15 cellular contexts compared by ENCODE assay signal in the genomic region with DNA sequence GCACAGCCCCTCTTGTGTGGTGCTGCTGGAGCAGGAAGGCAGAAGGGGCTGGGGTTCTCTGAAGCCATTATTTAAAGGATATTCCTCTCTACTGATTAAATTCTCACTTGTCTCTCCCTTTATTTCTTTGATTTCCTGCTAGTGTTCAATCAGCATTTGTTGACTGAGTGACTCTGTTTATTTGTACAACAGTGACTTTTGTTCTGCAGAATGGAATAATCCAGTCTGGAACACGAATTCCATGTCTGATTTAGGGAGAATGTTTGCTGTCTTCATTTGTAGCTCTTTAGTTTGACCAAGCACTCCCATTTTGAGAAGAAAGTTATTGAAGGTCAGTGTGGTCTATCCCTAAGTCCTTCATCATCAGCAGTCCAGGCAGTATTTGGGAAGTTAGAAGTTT.
DNase-seq lines count a peak whose midpoint lies in the region; ATAC-seq lines count a peak whose summit lies in the region.
"Had no signal": no experiment of that assay in that cellular context is flagged by ENCODE, and none has a peak within 500 bp of the region (broad histone marks: within the 10 kb centered on the region; RNA-seq: fewer than 3 reads in every experiment).

No MANE protein-coding gene starts in this region.

- peak; percentile 73 for ATAC-seq in left lobe of liver
- ATAC-seq in stimulated activated memory B cell treated with anti-CD40 and anti-IgM and Interleukin-4, amounts not matched to agents 10 μg/mL and 1 μg/mL and 100 μg/mL, for 72 hours: no peak
- ATAC-seq in activated naive CD4-positive, alpha-beta T cell treated with anti-CD3 and anti-CD28 coated beads, Interleukin-2, amount 50 U/mL, for 72 hours: no peak
- ATAC-seq: K562 had no signal

- peaks cover 49% of the 10 kb centered on the region for H3K36me3 Mint-ChIP-seq in stimulated activated memory B cell treated with anti-CD40 and anti-IgM and Interleukin-4, amounts not matched to agents 10 μg/mL and 1 μg/mL and 100 μg/mL, for 72 hours
- no peaks in the 10 kb centered on the region for H3K36me3 Mint-ChIP-seq in activated naive CD4-positive, alpha-beta T cell treated with anti-CD3 and anti-CD28 coated beads, Interleukin-2, amount 50 U/mL, for 72 hours

- DNase-seq in NCI-H2029 (lab: John Stamatoyannopoulos, UW) (peak; percentile 28), NCI-H2029 treated with DMSO at 0.1 percent for 48 hours (lab: John Stamatoyannopoulos, UW) (no peak), NCI-H774 (lab: John Stamatoyannopoulos, UW) (peak; percentile 57), left lobe of liver (ENCODE audit: low spot score) (no peak), NCI-H510A treated with DMSO at 0.1 percent for 48 hours (lab: John Stamatoyannopoulos, UW) (no peak), amygdala (lab: John Stamatoyannopoulos, UW) (no peak)
- DNase-seq in activated naive CD4-positive, alpha-beta T cell treated with anti-CD3 and anti-CD28 coated beads, Interleukin-2, amount 50 U/mL, for 72 hours (ENCODE audit: low spot score in 2 of 2): no peak
- DNase-seq: C1 segment of cervical spinal cord, DMS 273 treated with DMSO at 0.1 percent for 48 hours, NCI-H1436 treated with DMSO at 0.1 percent for 48 hours, NCI-H2107, NCI-H226, RPMI8226 had no signal

- peaks cover 3% of the 10 kb centered on the region for H3K9me3 Mint-ChIP-seq in stimulated activated memory B cell treated with anti-CD40 and anti-IgM and Interleukin-4, amounts not matched to agents 10 μg/mL and 1 μg/mL and 100 μg/mL, for 72 hours
- peaks cover 4 to 5% of the 10 kb centered on the region in 2 donors for H3K9me3 Mint-ChIP-seq in activated naive CD4-positive, alpha-beta T cell treated with anti-CD3 and anti-CD28 coated beads, Interleukin-2, amount 50 U/mL, for 72 hours

- H3K4me1 Mint-ChIP-seq in stimulated activated memory B cell treated with anti-CD40 and anti-IgM and Interleukin-4, amounts not matched to agents 10 μg/mL and 1 μg/mL and 100 μg/mL, for 72 hours: peaks cover 86% of the 10 kb centered on the region

- no peak overlapping the region for H3K4me3 Mint-ChIP-seq in stimulated activated memory B cell treated with anti-CD40 and anti-IgM and Interleukin-4, amounts not matched to agents 10 μg/mL and 1 μg/mL and 100 μg/mL, for 72 hours

- H3K27ac Mint-ChIP-seq in stimulated activated memory B cell treated with anti-CD40 and anti-IgM and Interleukin-4, amounts not matched to agents 10 μg/mL and 1 μg/mL and 100 μg/mL, for 72 hours: peak overlapping the region; percentile 79
- no peak overlapping the region for H3K27ac Mint-ChIP-seq in activated naive CD4-positive, alpha-beta T cell treated with anti-CD3 and anti-CD28 coated beads, Interleukin-2, amount 50 U/mL, for 72 hours

- H3K27me3 Mint-ChIP-seq in stimulated activated memory B cell treated with anti-CD40 and anti-IgM and Interleukin-4, amounts not matched to agents 10 μg/mL and 1 μg/mL and 100 μg/mL, for 72 hours: no peaks in the 10 kb centered on the region

Comparison
In these comparisons a context has a peak if more than half of its experiments do, and no peak if none do; other contexts are left out.
1. DNase-seq: peak in NCI-H2029 (single experiment) and NCI-H774 (single experiment); none in NCI-H2029 treated with DMSO at 0.1 percent for 48 hours (single experiment), left lobe of liver (single experiment), activated naive CD4-positive, alpha-beta T cell treated with anti-CD3 and anti-CD28 coated beads, Interleukin-2, amount 50 U/mL, for 72 hours (0 of 2), NCI-H510A treated with DMSO at 0.1 percent for 48 hours (single experiment) and amygdala (0 of 56).